9 cellular contexts compared by ENCODE assay signal in genomic region chr17:80737106-80738019, GRCh38.
DNase-seq lines count a peak whose midpoint lies in the region; ATAC-seq and TF ChIP-seq lines count a peak whose summit lies in the region.
"Had no signal": no experiment of that assay in that cellular context is flagged by ENCODE, and none has a peak within 500 bp of the region (broad histone marks: within the 10 kb centered on the region; RNA-seq: fewer than 3 reads in every experiment).

No MANE protein-coding gene starts in this region.

- intact Hi-C loops in HCT116 (cut with micrococcal nuclease) = no loop called here
- intact Hi-C loops in Calu3 (cut with micrococcal nuclease; ENCODE audit: unreplicated experiment) = no loop called here

- H3K9me3 Mint-ChIP-seq in naive thymus-derived CD8-positive, alpha-beta T cell = no peaks in the 10 kb centered on the region
- no peaks in the 10 kb centered on the region for H3K9me3 Mint-ChIP-seq in Calu3 (ENCODE audit: low read depth, unreplicated experiment)

- H3K9me3 ChIP-seq in HCT116 (ENCODE audit: control insufficient read depth in 1 of 2, insufficient read depth in 1 of 2, low read depth in 1 of 2, low read length in 2 of 2) = no peaks in the 10 kb centered on the region
- H3K9me3 ChIP-seq: heart right ventricle had no signal

- H3K79me2 ChIP-seq in HCT116 (ENCODE audit: insufficient read depth, low read length) = no peaks in the 10 kb centered on the region

- H3K27me3 Mint-ChIP-seq in naive thymus-derived CD8-positive, alpha-beta T cell = no peaks in the 10 kb centered on the region
- H3K27me3 Mint-ChIP-seq in Calu3 (ENCODE audit: unreplicated experiment) = no peaks in the 10 kb centered on the region

- H3K4me1 Mint-ChIP-seq in naive thymus-derived CD8-positive, alpha-beta T cell = peaks cover 39 to 75% (median 69%) of the 10 kb centered on the region in 4 donors
- no peaks in the 10 kb centered on the region for H3K4me1 Mint-ChIP-seq in Calu3 (ENCODE audit: low read depth, unreplicated experiment)

- H3K9ac ChIP-seq in HCT116 (ENCODE audit: low read length) = no peak overlapping the region

- CTCF ChIA-PET in HCT116 (lab: Charles Lee) = no interaction called here
- CTCF ChIA-PET in Calu3 (lab: Charles Lee) = no interaction called here

- no peak for TF ChIP-seq POLR2A in HCT116 (IDR thresholded peaks at IDR 0.05; ENCODE audit: borderline replicate concordance, extremely low read depth, insufficient read depth, insufficient read length)
- TF ChIP-seq POLR2A in NB4 (IDR thresholded peaks at IDR 0.05; ENCODE audit: extremely low read depth, insufficient read length) = no peak

- H3K36me3 Mint-ChIP-seq in naive thymus-derived CD8-positive, alpha-beta T cell = peaks cover 0 to 4% (median 1%) of the 10 kb centered on the region in 3 donors
- H3K36me3 Mint-ChIP-seq in Calu3 (ENCODE audit: insufficient read depth, unreplicated experiment) = peaks cover 8% of the 10 kb centered on the region

- H3K4me3 Mint-ChIP-seq in naive thymus-derived CD8-positive, alpha-beta T cell = peak overlapping the region in 6 of 10 donors; percentile 10 to 63 (median 48)
- no peak overlapping the region for H3K4me3 Mint-ChIP-seq in Calu3 (ENCODE audit: low read depth, unreplicated experiment)

- RAD21 ChIA-PET in HCT116 (lab: Charles Lee; ENCODE audit: low non-redundant PET in 1 of 2, low total read pairs in 2 of 2, uncharacterized antibody in 2 of 2, unreplicated experiment in 2 of 2) = no interaction called here

- 0 out of 2 replicates have a peak, but pooled peaks have one; percentile 13 for TF ChIP-seq RAD21 in HCT116 (IDR thresholded peaks at IDR 0.05; ENCODE audit: low read depth)

- no TSS peak for BruUV-seq in HCT116 (replicated peaks; lab: Mats Ljungman, UMichigan)
- BruUV-seq in Calu3 (replicated peaks; lab: Mats Ljungman, UMichigan) = no TSS peak

- no peak for DNase-seq in HCT116 (ENCODE audit: low read depth, low spot score)
- DNase-seq in NB4 (ENCODE audit: low read depth) = peak; percentile 85
- DNase-seq in naive thymus-derived CD8-positive, alpha-beta T cell = no peak
- DNase-seq in Calu3 = no peak
- no peak for DNase-seq in OCI-M2 (lab: John Stamatoyannopoulos, UW; ENCODE audit: unreplicated experiment)
- no peak for DNase-seq in stimulated activated CD4-positive, alpha-beta T cell treated with anti-CD3 and anti-CD28 coated beads, Interleukin-2, amount 100 ng/mL, for 24 hours
- DNase-seq: heart right ventricle, IMR-90 had no signal

- POLR2A ChIA-PET in HCT116 (lab: Charles Lee) = no interaction called here
- POLR2A ChIA-PET in naive thymus-derived CD8-positive, alpha-beta T cell (lab: Charles Lee) = interaction anchor here (1.0 to 1.7 kb wide), 3 partner anchors 14 to 37 kb away, joined by 4 to 13 read pairs (median 4); no protein-coding TSS in a partner anchor

- H3K4me2 ChIP-seq in HCT116 (ENCODE audit: low read length) = no peak overlapping the region

- no peaks in the 10 kb centered on the region for H3K9me2 ChIP-seq in HCT116 (ENCODE audit: insufficient read depth)

- H3K4me3 ChIP-seq in HCT116 (replicated peaks in 1 of 2; ENCODE audit: low read depth in 1 of 2, low read length in 2 of 2) (no peak overlapping the region), NB4 (ENCODE audit: low read depth, low read length) (peak overlapping the region; percentile 13)

- H2AFZ ChIP-seq in HCT116 (ENCODE audit: low read depth, low read length, poor library complexity, severe bottlenecking) = no peak overlapping the region

- H3K27me3 ChIP-seq in HCT116 (ENCODE audit: insufficient read depth, low read length) = no peaks in the 10 kb centered on the region
- H3K27me3 ChIP-seq: heart right ventricle had no signal

- H4K20me1 ChIP-seq in HCT116 (ENCODE audit: insufficient read depth) = no peaks in the 10 kb centered on the region

- peak overlapping the region; percentile 48 to 97 (median 92) for H3K27ac Mint-ChIP-seq in naive thymus-derived CD8-positive, alpha-beta T cell
- no peak overlapping the region for H3K27ac Mint-ChIP-seq in Calu3 (ENCODE audit: unreplicated experiment)

- no peak for TF ChIP-seq CTCF in HCT116 (IDR thresholded peaks at IDR 0.05 in 2 of 3, conservative IDR thresholded peaks at IDR 0.05 in 1 of 3; ENCODE audit: borderline replicate concordance in 1 of 3, insufficient read depth in 1 of 3, low read depth in 2 of 3, low read length in 2 of 3)
- TF ChIP-seq CTCF in NB4 (IDR thresholded peaks at IDR 0.05; ENCODE audit: low read depth, low read length) = peak; percentile 55
- TF ChIP-seq CTCF in Calu3 (IDR thresholded peaks at IDR 0.05; ENCODE audit: unreplicated experiment) = no peak

- H3K27ac ChIP-seq in HCT116 (ENCODE audit: low read depth, low read length) = no peak overlapping the region

- H3K36me3 ChIP-seq in HCT116 (ENCODE audit: control insufficient read depth in 1 of 2, insufficient read depth in 2 of 2, low read length in 2 of 2) = peaks cover 0 to 13% of the 10 kb centered on the region in 2 experiments; a peak in 2 of 4 replicates

- ATAC-seq in GM18873 (IDR thresholded peaks at IDR 0.05; ENCODE audit: low FRiP score, unreplicated experiment) = peak; percentile 57
- no peak for ATAC-seq in HCT116
- ATAC-seq in naive thymus-derived CD8-positive, alpha-beta T cell = peak in 1 of 2 donors; percentile 16

- H3K4me1 ChIP-seq in HCT116 (ENCODE audit: control insufficient read depth in 1 of 2, insufficient read depth in 2 of 2, low read length in 2 of 2) = no peaks in the 10 kb centered on the region

TF ChIP-seq in HCT116, 20 proteins besides CTCF, POLR2A, EP300 and RAD21:
- TF ChIP-seq ZNF274 (IDR thresholded peaks at IDR 0.05; ENCODE audit: low read depth, low read length) (no peak), FOSL1 (IDR thresholded peaks at IDR 0.05; ENCODE audit: low read depth) (no peak), JUND (IDR thresholded peaks at IDR 0.05) (no peak), CBX3 (IDR thresholded peaks at IDR 0.05; ENCODE audit: low read depth) (no peak), SIN3A (IDR thresholded peaks at IDR 0.05; ENCODE audit: low read depth) (no peak), EZH2 (IDR thresholded peaks at IDR 0.05) (no peak), CEBPB (IDR thresholded peaks at IDR 0.05; ENCODE audit: low read depth) (no peak), REST (IDR thresholded peaks at IDR 0.05; ENCODE audit: low read depth) (no peak), ZFX (IDR thresholded peaks at IDR 0.05) (no peak), POLR2AphosphoS5 (IDR thresholded peaks at IDR 0.05; ENCODE audit: low read depth, low read length) (no peak), YY1 (IDR thresholded peaks at IDR 0.05; ENCODE audit: extremely low read depth, insufficient replicate concordance, low read depth, low read length) (no peak), SP1 (IDR thresholded peaks at IDR 0.05; ENCODE audit: low read depth) (no peak), SRF (IDR thresholded peaks at IDR 0.05; ENCODE audit: low read depth) (no peak), ATF3 (IDR thresholded peaks at IDR 0.05) (no peak), MAX (IDR thresholded peaks at IDR 0.05) (no peak), EGR1 (IDR thresholded peaks at IDR 0.05; ENCODE audit: low read depth) (no peak)
- TF ChIP-seq, protein P1, sequence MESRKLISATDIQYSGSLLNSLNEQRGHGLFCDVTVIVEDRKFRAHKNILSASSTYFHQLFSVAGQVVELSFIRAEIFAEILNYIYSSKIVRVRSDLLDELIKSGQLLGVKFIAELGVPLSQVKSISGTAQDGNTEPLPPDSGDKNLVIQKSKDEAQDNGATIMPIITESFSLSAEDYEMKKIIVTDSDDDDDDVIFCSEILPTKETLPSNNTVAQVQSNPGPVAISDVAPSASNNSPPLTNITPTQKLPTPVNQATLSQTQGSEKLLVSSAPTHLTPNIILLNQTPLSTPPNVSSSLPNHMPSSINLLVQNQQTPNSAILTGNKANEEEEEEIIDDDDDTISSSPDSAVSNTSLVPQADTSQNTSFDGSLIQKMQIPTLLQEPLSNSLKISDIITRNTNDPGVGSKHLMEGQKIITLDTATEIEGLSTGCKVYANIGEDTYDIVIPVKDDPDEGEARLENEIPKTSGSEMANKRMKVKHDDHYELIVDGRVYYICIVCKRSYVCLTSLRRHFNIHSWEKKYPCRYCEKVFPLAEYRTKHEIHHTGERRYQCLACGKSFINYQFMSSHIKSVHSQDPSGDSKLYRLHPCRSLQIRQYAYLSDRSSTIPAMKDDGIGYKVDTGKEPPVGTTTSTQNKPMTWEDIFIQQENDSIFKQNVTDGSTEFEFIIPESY (IDR thresholded peaks at IDR 0.05; ENCODE audit: extremely low read depth, insufficient replicate concordance, low read length) = no peak
